ENCODE assay signal across 12 cellular contexts in genomic region chr1:201748331-201748730, GRCh38.
DNase-seq lines count a peak whose midpoint lies in the region; ATAC-seq and TF ChIP-seq lines count a peak whose summit lies in the region.
"Had no signal": no experiment of that assay in that cellular context is flagged by ENCODE, and none has a peak within 500 bp of the region (broad histone marks: within the 10 kb centered on the region; RNA-seq: fewer than 3 reads in every experiment).

No MANE protein-coding gene starts in this region.

- H3K4me3 ChIP-seq in AG09309 (ENCODE audit: control insufficient read depth, low read depth, low read length), result no peak overlapping the region
- no peak overlapping the region for H3K4me3 ChIP-seq in choroid plexus epithelial cell (ENCODE audit: low read depth, low read length)
- no peak overlapping the region for H3K4me3 ChIP-seq in coronary artery
- H3K4me3 ChIP-seq: suprapubic skin had no signal

- H3K4me1 Mint-ChIP-seq in nephron, result peaks cover 51% of the 10 kb centered on the region

- peak overlapping the region in 2 of 3 experiments; percentile 2 to 45 for H3K27ac Mint-ChIP-seq in nephron
- H3K27ac Mint-ChIP-seq: T-helper 1 cell treated with Interleukin-12 subunit alpha and Interleukin-12 subunit beta and Interleukin-4 antibody, amounts not matched to agents 30 μg/mL and 1 μg/mL, for 36 hours had no signal

- H3K9me3 Mint-ChIP-seq in nephron, result no peaks in the 10 kb centered on the region
- H3K9me3 Mint-ChIP-seq: T-helper 1 cell treated with Interleukin-12 subunit alpha and Interleukin-12 subunit beta and Interleukin-4 antibody, amounts not matched to agents 30 μg/mL and 1 μg/mL, for 36 hours had no signal

- ATAC-seq in GM18498 (IDR thresholded peaks at IDR 0.05; ENCODE audit: unreplicated experiment) (no peak), HG03521 (IDR thresholded peaks at IDR 0.05; ENCODE audit: unreplicated experiment) (no peak)

- H3K4me3 Mint-ChIP-seq in nephron, result no peak overlapping the region
- H3K4me3 Mint-ChIP-seq: T-helper 1 cell treated with Interleukin-12 subunit alpha and Interleukin-12 subunit beta and Interleukin-4 antibody, amounts not matched to agents 30 μg/mL and 1 μg/mL, for 36 hours had no signal

- TF ChIP-seq CTCF in AG09309 (IDR thresholded peaks at IDR 0.05; ENCODE audit: control insufficient read depth, insufficient read depth, low read depth, low read length, missing control alignments) (no peak), choroid plexus epithelial cell (conservative IDR thresholded peaks at IDR 0.05; ENCODE audit: low read depth, low read length) (no peak), nephron (IDR thresholded peaks at IDR 0.05; ENCODE audit: unreplicated experiment in 3 of 3) (no peak), coronary artery (IDR thresholded peaks at IDR 0.05) (no peak)

- peak overlapping the region in 1 of 2 donors; percentile 52 for H3K27ac ChIP-seq in coronary artery
- H3K27ac ChIP-seq: suprapubic skin had no signal

- DNase-seq in AG09309 (ENCODE audit: low read depth), result peak; percentile 88
- peak; percentile 88 for DNase-seq in LHCN-M2 (ENCODE audit: low read depth)
- peak; percentile 98 for DNase-seq in choroid plexus epithelial cell (ENCODE audit: low read depth)
- DNase-seq in activated naive CD4-positive, alpha-beta T cell (lab: John Stamatoyannopoulos, UW), result no peak
- no peak for DNase-seq in coronary artery (ENCODE audit: low spot score)
- DNase-seq: Caco-2, NCI-H446 had no signal

- no peaks in the 10 kb centered on the region for H3K27me3 Mint-ChIP-seq in nephron (ENCODE audit: low read depth)

- H3K36me3 Mint-ChIP-seq in nephron (ENCODE audit: low read depth), result peaks cover 11% of the 10 kb centered on the region

Comparison
In these comparisons a context has a peak if more than half of its experiments do, and no peak if none do; other contexts are left out.
1. DNase-seq: peak in AG09309 (single experiment), LHCN-M2 (single experiment) and choroid plexus epithelial cell (single experiment); none in activated naive CD4-positive, alpha-beta T cell (0 of 4) and coronary artery (single experiment).